Comparison of ENCODE assay signal across 15 cellular contexts in the genomic region with DNA sequence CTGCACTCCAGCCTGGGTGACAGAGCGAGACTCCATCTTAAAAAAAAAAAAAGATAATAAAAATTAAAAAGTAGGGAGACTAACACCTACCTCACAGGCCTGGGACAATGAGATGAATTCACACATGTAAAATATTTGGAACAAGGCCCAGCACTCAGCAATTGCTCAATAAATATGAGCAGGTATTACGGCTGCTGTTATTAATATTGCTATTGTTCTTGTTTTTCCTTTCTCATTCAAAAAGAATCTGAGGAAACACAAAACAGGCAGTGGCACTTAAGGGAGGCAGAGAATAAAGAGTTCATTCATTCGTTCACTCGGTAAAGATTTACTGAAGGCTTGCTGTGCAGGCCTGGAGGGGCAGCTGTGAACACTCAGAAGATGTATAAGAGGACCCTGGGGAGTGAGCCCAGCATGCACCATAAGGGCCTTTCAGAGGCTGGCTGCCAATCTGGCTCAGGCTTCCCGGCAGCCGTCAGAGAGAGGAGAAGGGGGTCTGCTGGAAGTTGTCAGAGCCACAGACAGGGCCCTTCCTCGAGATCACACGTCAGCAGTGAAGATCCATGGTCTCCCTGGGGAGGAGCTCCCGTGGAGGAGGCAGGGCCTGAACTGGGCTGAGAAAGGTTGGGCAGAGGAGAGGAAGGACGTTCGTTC. TPM values are rescaled to one million over a fixed set of nuclear protein-coding genes. Genes with fewer than 3 reads are reported as not detected.
DNase-seq lines count a peak whose midpoint lies in the region; FAIRE-seq and TF ChIP-seq lines count a peak whose summit lies in the region.
"Had no signal": no experiment of that assay in that cellular context is flagged by ENCODE, and none has a peak within 500 bp of the region (broad histone marks: within the 10 kb centered on the region; RNA-seq: fewer than 3 reads in every experiment).

No MANE protein-coding gene starts in this region.

- H3K27ac ChIP-seq in MM.1S (ENCODE audit: low read length), result no peak overlapping the region
- peak overlapping the region; percentile 59 for H3K27ac ChIP-seq in keratinocyte (ENCODE audit: control insufficient read depth, insufficient read depth, low read length)

- no peak overlapping the region for H3K4me3 ChIP-seq in MM.1S (ENCODE audit: low read length)
- H3K4me3 ChIP-seq in keratinocyte (ENCODE audit: control insufficient read depth in 2 of 3, extremely low read depth in 1 of 3, insufficient read depth in 2 of 3, low read depth in 1 of 3, low read length in 3 of 3), result no peak overlapping the region

- no peaks in the 10 kb centered on the region for H3K9me2 ChIP-seq in MM.1S (replicated peaks; ENCODE audit: insufficient read depth, low read length)

- H3K4me2 ChIP-seq in MM.1S (ENCODE audit: low read depth, low read length) (peak overlapping the region; percentile 27; the same call in 1 of the 2 replicates), keratinocyte (ENCODE audit: control insufficient read depth, extremely low read depth, insufficient read depth, low read depth, low read length) (peak overlapping the region; percentile 20)

- H3K36me3 ChIP-seq in MM.1S (replicated peaks; ENCODE audit: insufficient read depth, low read length) (no peaks in the 10 kb centered on the region), keratinocyte (ENCODE audit: control insufficient read depth in 2 of 2, extremely low read depth in 1 of 2, insufficient read depth in 2 of 2, low read length in 2 of 2) (no peaks in the 10 kb centered on the region)

- no peaks in the 10 kb centered on the region for H3F3A ChIP-seq in MM.1S (ENCODE audit: insufficient read depth, low read length)

- H3K79me2 ChIP-seq in MM.1S (ENCODE audit: low read length), result no peaks in the 10 kb centered on the region
- no peaks in the 10 kb centered on the region for H3K79me2 ChIP-seq in keratinocyte (ENCODE audit: control insufficient read depth, insufficient read depth, low read length)

- DNase-seq in COLO829 (ENCODE audit: low spot score) (peak; percentile 66), MM.1S (no peak), SK-N-DZ (ENCODE audit: low spot score) (peak; percentile 89), keratinocyte (ENCODE audit: low read depth, low spot score) (no peak), AG08396 (ENCODE audit: low spot score) (no peak), mesenteric fat pad (ENCODE audit: low spot score) (no peak), hippocampal formation (lab: John Stamatoyannopoulos, UW) (no peak)
- DNase-seq in effector CD8-positive, alpha-beta T cell (lab: John Stamatoyannopoulos, UW), result no peak
- DNase-seq: activated gamma-delta T cell treated with Interleukin-2 at 50 U/mL for 16 hours; IMR-90; NCI-H774; posterior cingulate gyrus; stimulated activated CD4-positive, alpha-beta T cell treated with anti-CD3 and anti-CD28 coated beads, Interleukin-1b, Interleukin-23, amount 100 ng/mL, for 48 hours; stimulated activated naive CD4-positive, alpha-beta T cell had no signal

- peaks cover 6% of the 10 kb centered on the region; the same call in 1 of the 2 replicates for H3K4me1 ChIP-seq in MM.1S (ENCODE audit: low read length)
- peaks cover 31% of the 10 kb centered on the region for H3K4me1 ChIP-seq in keratinocyte (ENCODE audit: control insufficient read depth, extremely low read depth, insufficient read depth, low read length)

- H3K27me3 ChIP-seq in MM.1S (replicated peaks; ENCODE audit: insufficient read depth, low read length) (peaks cover 32% of the 10 kb centered on the region), keratinocyte (ENCODE audit: control insufficient read depth, extremely low read depth, insufficient read depth, low read length) (no peaks in the 10 kb centered on the region)

- FAIRE-seq in keratinocyte (lab: Jason Lieb, UNC), result peak; percentile 88
- FAIRE-seq: H54 had no signal

- H4K20me1 ChIP-seq in MM.1S (ENCODE audit: insufficient read depth, low read length), result no peaks in the 10 kb centered on the region
- no peaks in the 10 kb centered on the region for H4K20me1 ChIP-seq in keratinocyte (ENCODE audit: control insufficient read depth, extremely low read depth, insufficient read depth, low read length)

- no peaks in the 10 kb centered on the region for H3K9me1 ChIP-seq in keratinocyte (ENCODE audit: control insufficient read depth, extremely low read depth, insufficient read depth, low read length)

- dilution Hi-C loops in keratinocyte (cut with MboI; ENCODE audit: extremely low pct_ligation_motif_present, low sequenced_read_pairs), result no loop called here

- H3K9me3 ChIP-seq in MM.1S (replicated peaks; ENCODE audit: insufficient read depth, low read length) (no peaks in the 10 kb centered on the region), keratinocyte (ENCODE audit: control insufficient read depth, low read depth, low read length) (no peaks in the 10 kb centered on the region)

- H2AFZ ChIP-seq in MM.1S (ENCODE audit: low read length) (no peak overlapping the region), keratinocyte (ENCODE audit: control insufficient read depth, low read length) (peak overlapping the region; percentile 33)

- TF ChIP-seq CTCF in MM.1S (IDR thresholded peaks at IDR 0.05; ENCODE audit: low read length), result no peak
- no peak for TF ChIP-seq CTCF in keratinocyte (optimal IDR thresholded peaks at IDR 0.05 in 1 of 3, IDR thresholded peaks at IDR 0.05 in 1 of 3, conservative IDR thresholded peaks at IDR 0.05 in 1 of 3; ENCODE audit: extremely low read depth in 1 of 3, insufficient read depth in 2 of 3, low read length in 3 of 3)

- H3K9ac ChIP-seq in MM.1S (ENCODE audit: low read length) (no peak overlapping the region), keratinocyte (ENCODE audit: control insufficient read depth, extremely low read depth, insufficient read depth, low read length) (peak overlapping the region; percentile 57)

RNA-seq across cellular contexts. Expression of a gene that starts 51.6 kb away (rescaled TPM):
- 25.2 and 27.9 TPM in 2 replicates for polyA plus RNA-seq in SK-N-DZ (2014; cell fraction: cytosol; rRNA removed)
- polyA plus RNA-seq in SK-N-DZ (2014; cell fraction: nucleus; rRNA removed), result 9.5 and 14.0 TPM in 2 replicates
- polyA plus RNA-seq in keratinocyte, result 20.9 to 35.0 TPM (median 23.9 TPM) in 3 replicates
- polyA plus RNA-seq in keratinocyte (2011; ENCODE audit: low read depth), result 13.7 TPM
- polyA plus RNA-seq in keratinocyte (2011; cell fraction: cytosol; rRNA removed), result 23.3 and 25.0 TPM in 2 replicates
- 57.0 and 61.1 TPM in 2 replicates for polyA plus RNA-seq in keratinocyte (2011; cell fraction: nucleus; rRNA removed)
- polyA plus RNA-seq in keratinocyte (2012; ENCODE audit: low replicate concordance), result 17.7 and 28.1 TPM in 2 replicates
- 52.7 to 68.7 TPM (median 57.9 TPM) in 3 replicates for polyA minus RNA-seq in keratinocyte
- polyA minus RNA-seq in keratinocyte (2011; cell fraction: cytosol; rRNA and poly(A)+ RNA removed), result 40.5 TPM
- polyA minus RNA-seq in keratinocyte (2011; cell fraction: nucleus; rRNA and poly(A)+ RNA removed), result 48.7 and 80.7 TPM in 2 replicates
- 25.2 TPM for total RNA-seq in mesenteric fat pad

Comparison
In these comparisons a context has a peak if more than half of its experiments do, and no peak if none do; other contexts are left out.
1. DNase-seq: peak in COLO829 (single experiment) and SK-N-DZ (single experiment); none in MM.1S (single experiment), keratinocyte (single experiment), AG08396 (single experiment), mesenteric fat pad (single experiment), effector CD8-positive, alpha-beta T cell (single experiment) and hippocampal formation (0 of 2).